18 cellular contexts compared by ENCODE assay signal in genomic region chr6:145688493-145688905, GRCh38. TPM values are rescaled to one million over a fixed set of nuclear protein-coding genes. Genes with fewer than 3 reads are reported as not detected.
DNase-seq lines count a peak whose midpoint lies in the region; ATAC-seq, FAIRE-seq and TF ChIP-seq lines count a peak whose summit lies in the region.
"Had no signal": no experiment of that assay in that cellular context is flagged by ENCODE, and none has a peak within 500 bp of the region (broad histone marks: within the 10 kb centered on the region; RNA-seq: fewer than 3 reads in every experiment).

No MANE protein-coding gene starts in this region.

- H3K79me2 ChIP-seq in astrocyte (ENCODE audit: insufficient read depth, low read length): no peaks in the 10 kb centered on the region

- peak; percentile 23 for DNase-seq in A172 (ENCODE audit: low spot score)
- peak; percentile 86 for DNase-seq in HCEC 1CT
- peak; percentile 71 for DNase-seq in astrocyte (ENCODE audit: low read depth)
- peak; percentile 39 for DNase-seq in fibroblast of villous mesenchyme (ENCODE audit: low read depth)
- no peak for DNase-seq in activated gamma-delta T cell treated with Interleukin-2 at 50 U/mL for 16 hours
- DNase-seq in amygdala (lab: John Stamatoyannopoulos, UW): no peak
- no peak for DNase-seq in AML-193 (lab: John Stamatoyannopoulos, UW)
- DNase-seq: activated CD4-positive, alpha-beta T cell treated with anti-CD3 and anti-CD28 coated beads for 1 hour; activated CD8-positive, alpha-beta memory T cell treated with anti-CD3 and anti-CD28 coated beads, Interleukin-2, amount 50 U/mL, for 48 hours; MG63; naive B cell; NCI-H187 treated with DMSO at 0.1 percent for 48 hours; NCI-H748 treated with DMSO at 0.1 percent for 48 hours had no signal

- H3K27ac ChIP-seq in astrocyte (ENCODE audit: low read depth, low read length): peak overlapping the region; percentile 34

- no peaks in the 10 kb centered on the region for H4K20me1 ChIP-seq in astrocyte (ENCODE audit: insufficient read depth, low read length)

- no peak for FAIRE-seq in astrocyte (lab: Jason Lieb, UNC)
- FAIRE-seq: GM18507, HTR-8/SVneo had no signal

- peak overlapping the region; percentile 7 for H3K4me2 ChIP-seq in astrocyte (ENCODE audit: low read length)

- H3K4me1 Mint-ChIP-seq in astrocyte (ENCODE audit: low read depth, unreplicated experiment): peaks cover 7% of the 10 kb centered on the region

- H3K9ac ChIP-seq in astrocyte (ENCODE audit: low read length): no peak overlapping the region

- no peak overlapping the region for H3K27ac Mint-ChIP-seq in astrocyte (ENCODE audit: unreplicated experiment)
- H3K27ac Mint-ChIP-seq: activated naive CD4-positive, alpha-beta T cell treated with anti-CD3 and anti-CD28 coated beads, Interleukin-2, amount 50 U/mL, for 24 hours; T-helper 2 cell treated with Interferon-gamma antibody and Interleukin-4, amounts not matched to agents 5 μg/mL and 100 μg/mL, for 36 hours had no signal

- H3K4me3 ChIP-seq in astrocyte (ENCODE audit: insufficient read depth, low read depth, low read length): no peak overlapping the region
- no peak overlapping the region for H3K4me3 ChIP-seq in fibroblast of villous mesenchyme (ENCODE audit: low read depth, low read length)
- H3K4me3 ChIP-seq: MG63 had no signal

- no peaks in the 10 kb centered on the region for H3K36me3 Mint-ChIP-seq in astrocyte (ENCODE audit: low read depth, unreplicated experiment)

- H3K9me3 ChIP-seq in astrocyte (ENCODE audit: insufficient read depth, low read depth, low read length): no peaks in the 10 kb centered on the region
- H3K9me3 ChIP-seq: MG63 had no signal

- H2AFZ ChIP-seq in astrocyte (ENCODE audit: low read depth, low read length): no peak overlapping the region

- H3K4me3 Mint-ChIP-seq in astrocyte (ENCODE audit: unreplicated experiment): no peak overlapping the region
- H3K4me3 Mint-ChIP-seq: activated naive CD4-positive, alpha-beta T cell treated with anti-CD3 and anti-CD28 coated beads, Interleukin-2, amount 50 U/mL, for 24 hours; naive B cell; T-helper 2 cell treated with Interferon-gamma antibody and Interleukin-4, amounts not matched to agents 5 μg/mL and 100 μg/mL, for 36 hours had no signal

- peaks cover 5% of the 10 kb centered on the region for H3K9me3 Mint-ChIP-seq in astrocyte (ENCODE audit: unreplicated experiment)
- H3K9me3 Mint-ChIP-seq: activated naive CD4-positive, alpha-beta T cell treated with anti-CD3 and anti-CD28 coated beads, Interleukin-2, amount 50 U/mL, for 24 hours; T-helper 2 cell treated with Interferon-gamma antibody and Interleukin-4, amounts not matched to agents 5 μg/mL and 100 μg/mL, for 36 hours had no signal

- peaks cover 4% of the 10 kb centered on the region for H3K4me1 ChIP-seq in astrocyte (ENCODE audit: insufficient read depth, low read length)

- no peak for ATAC-seq in HG02798 (IDR thresholded peaks at IDR 0.05; ENCODE audit: poor library complexity, unreplicated experiment)

- TF ChIP-seq CTCF in astrocyte (IDR thresholded peaks at IDR 0.05; ENCODE audit: insufficient read depth, low read depth, low read length): no peak
- TF ChIP-seq CTCF in fibroblast of villous mesenchyme (IDR thresholded peaks at IDR 0.05; ENCODE audit: insufficient read depth, low read depth, low read length): no peak

- no peaks in the 10 kb centered on the region for H3K27me3 Mint-ChIP-seq in astrocyte (ENCODE audit: low read depth, unreplicated experiment)
- H3K27me3 Mint-ChIP-seq: activated naive CD4-positive, alpha-beta T cell treated with anti-CD3 and anti-CD28 coated beads, Interleukin-2, amount 50 U/mL, for 24 hours; naive B cell had no signal

- no peaks in the 10 kb centered on the region for H3K27me3 ChIP-seq in astrocyte (ENCODE audit: insufficient read depth, low read length)
- H3K27me3 ChIP-seq: MG63 had no signal

- H3K36me3 ChIP-seq in astrocyte (ENCODE audit: insufficient read depth, low read length): no peaks in the 10 kb centered on the region
- H3K36me3 ChIP-seq: MG63 had no signal

RNA-seq across cellular contexts. Expression of gene EPM2A, which starts 46.8 kb away (rescaled TPM):
- total RNA-seq in A172 (2014; rRNA removed; shearing (Covaris generic)): 6.0 and 14.8 TPM in 2 replicates
- 5.2 and 6.2 TPM in 2 replicates for total RNA-seq in astrocyte
- 7.7 and 7.8 TPM in 2 replicates for total RNA-seq in fibroblast of villous mesenchyme

Comparison
In these comparisons a context has a peak if more than half of its experiments do, and no peak if none do; other contexts are left out.
1. DNase-seq: peak in A172 (single experiment), HCEC 1CT (single experiment), astrocyte (single experiment) and fibroblast of villous mesenchyme (single experiment); none in activated gamma-delta T cell treated with Interleukin-2 at 50 U/mL for 16 hours (single experiment), amygdala (0 of 56) and AML-193 (0 of 2).